ENCODE assay signal across 23 cellular contexts in the genomic region with DNA sequence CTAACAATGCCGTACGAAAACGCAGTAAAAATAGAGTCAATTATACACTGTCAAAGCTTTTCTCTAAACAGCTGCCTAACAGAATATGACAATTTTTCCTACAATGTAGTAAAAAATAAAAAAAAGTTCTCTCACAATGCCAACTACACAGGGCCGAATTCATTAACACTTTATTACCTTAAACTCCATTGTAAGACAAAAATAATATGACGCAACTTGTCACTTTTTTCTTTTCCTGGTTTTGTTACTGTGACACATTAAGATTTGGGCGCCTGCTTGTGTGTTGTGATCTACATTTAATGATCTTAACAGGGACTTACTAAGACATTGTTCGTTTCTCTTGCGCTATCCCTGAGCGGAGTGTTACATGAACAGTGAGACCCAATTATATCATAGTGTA.
"Had no signal": no experiment of that assay in that cellular context is flagged by ENCODE, and none has a peak within 500 bp of the region (broad histone marks: within the 10 kb centered on the region; RNA-seq: fewer than 3 reads in every experiment).

No MANE protein-coding gene starts in this region.

- H3K4me3 ChIP-seq: dorsolateral prefrontal cortex, esophagus squamous epithelium, gastrocnemius medialis, heart right ventricle, left lung, lower lobe of right lung, mucosa of descending colon had no signal

- H3K27me3 ChIP-seq: gastrocnemius medialis, heart right ventricle, left lung had no signal

- ATAC-seq: gastrocnemius medialis; left cardiac atrium; left lung; left ventricle myocardium superior; lower lobe of right lung; mucosa of descending colon; naive thymus-derived CD8-positive, alpha-beta T cell had no signal

- H3K4me1 ChIP-seq: esophagus squamous epithelium, gastrocnemius medialis, left lung, lower lobe of right lung had no signal

- FAIRE-seq: endothelial cell of umbilical vein, islet of Langerhans, keratinocyte had no signal

- H3K9me3 ChIP-seq: esophagus squamous epithelium, gastrocnemius medialis, left lung, lower lobe of right lung, mucosa of descending colon had no signal

- DNase-seq: dermis blood vessel endothelial cell; dorsolateral prefrontal cortex; effector CD4-positive, alpha-beta T cell; effector memory CD4-positive, alpha-beta T cell; esophagus squamous epithelium; foreskin fibroblast; foreskin melanocyte; gastrocnemius medialis; glutamatergic neuron; head of caudate nucleus; heart right ventricle; hippocampal formation; left cardiac atrium; left lung; left ventricle myocardium superior; lower lobe of right lung; mesenchymal stem cell; mucosa of descending colon; naive B cell; naive thymus-derived CD8-positive, alpha-beta T cell had no signal

- H3K27ac ChIP-seq: dorsolateral prefrontal cortex, esophagus squamous epithelium, gastrocnemius medialis, heart right ventricle, left lung, lower lobe of right lung had no signal

- H3K36me3 ChIP-seq: esophagus squamous epithelium, gastrocnemius medialis, heart right ventricle, left lung, lower lobe of right lung had no signal
